ENCODE assay signal across 11 cellular contexts in the genomic region with DNA sequence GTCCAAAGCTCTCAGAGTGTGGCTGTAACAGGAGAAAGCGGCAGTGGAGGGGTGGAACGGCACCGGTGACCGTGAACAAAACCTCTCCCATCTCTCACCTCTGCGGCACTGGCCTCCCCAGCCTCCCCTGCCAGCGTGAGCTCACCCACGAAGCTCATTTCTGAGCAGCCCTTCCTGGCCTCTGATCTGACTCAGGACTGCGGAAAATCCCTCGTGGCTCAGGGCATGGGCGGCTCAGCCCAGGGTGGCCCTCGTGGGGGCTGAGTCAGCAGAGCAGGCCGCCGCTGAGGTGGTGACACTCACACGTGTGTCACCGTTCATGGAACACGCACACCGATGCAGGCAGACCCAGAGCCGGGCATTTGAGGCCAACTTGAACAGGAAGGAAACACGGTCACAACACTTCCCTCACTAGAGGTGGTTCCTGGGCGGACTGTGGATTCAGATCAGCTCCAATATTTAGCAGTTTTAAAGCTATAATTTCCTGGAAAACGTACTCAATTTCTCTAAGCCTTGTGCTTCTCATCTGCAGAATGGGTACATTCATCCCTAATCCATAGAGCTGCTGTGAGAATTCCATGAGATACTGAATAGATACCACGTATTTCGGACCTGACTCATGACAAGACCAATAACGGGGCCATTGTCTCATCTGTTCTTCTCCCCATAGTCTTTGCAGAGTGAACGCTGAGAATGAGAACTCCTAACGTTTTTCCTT.
DNase-seq lines count a peak whose midpoint lies in the region; ATAC-seq and TF ChIP-seq lines count a peak whose summit lies in the region.
"Had no signal": no experiment of that assay in that cellular context is flagged by ENCODE, and none has a peak within 500 bp of the region (broad histone marks: within the 10 kb centered on the region; RNA-seq: fewer than 3 reads in every experiment).

No MANE protein-coding gene starts in this region.

- ATAC-seq in HG03139 (IDR thresholded peaks at IDR 0.05; ENCODE audit: unreplicated experiment) = no peak
- ATAC-seq: right cardiac atrium had no signal

- H3K9me3 ChIP-seq in esophagus muscularis mucosa = no peaks in the 10 kb centered on the region

- POLR2A ChIA-PET in GM10248 (lab: Yijun Ruan, JAX) = no interaction called here

- H3K4me3 ChIP-seq in fibroblast of mammary gland (ENCODE audit: control insufficient read depth, low read depth, low read length) (no peak overlapping the region), esophagus muscularis mucosa (no peak overlapping the region)

- CTCF ChIA-PET in GM10248 (lab: Yijun Ruan, JAX) = interaction anchor here (0.7 to 3.6 kb wide), 3 partner anchors 11 to 53 kb away, joined by 3 to 12 read pairs (median 3); no protein-coding TSS in a partner anchor

- DNase-seq in activated T-cell treated with anti-CD3 and anti-CD28 coated beads for 24 hours (ENCODE audit: low read depth) (peak; percentile 2), RPMI7951 (ENCODE audit: low read depth) (peak; percentile 74), fibroblast of mammary gland (ENCODE audit: low read depth) (peak; percentile 65), GM10248 (ENCODE audit: extremely low spot score) (no peak), esophagus muscularis mucosa (ENCODE audit: extremely low spot score) (no peak)
- no peak for DNase-seq in activated T-cell treated with anti-CD3 and anti-CD28 coated beads, Interleukin-2, amount 50 U/mL, for 1 hour
- peak in 2 of 3 experiments; percentile 4 to 44 for DNase-seq in stimulated activated CD4-positive, alpha-beta T cell treated with anti-CD3 and anti-CD28 coated beads, TNF-alpha, amount 100 ng/mL, for 24 hours (ENCODE audit: low read depth in 3 of 3)
- DNase-seq: Kasumi-1, T-helper 1 cell had no signal

- H3K27ac ChIP-seq in esophagus muscularis mucosa (replicated peaks in 1 of 4) = no peak overlapping the region

- intact Hi-C loops in esophagus muscularis mucosa (cut with DNase I) = no loop called here

- H3K36me3 ChIP-seq in esophagus muscularis mucosa = no peaks in the 10 kb centered on the region

- peaks cover 0 to 38% (median 0%) of the 10 kb centered on the region in 4 donors for H3K27me3 ChIP-seq in esophagus muscularis mucosa

- no peak for TF ChIP-seq EP300 in esophagus muscularis mucosa (IDR thresholded peaks at IDR 0.05)

- TF ChIP-seq CTCF in fibroblast of mammary gland (conservative IDR thresholded peaks at IDR 0.05; ENCODE audit: control insufficient read depth, insufficient read depth, low read depth, low read length) = no peak
- TF ChIP-seq CTCF in GM10248 (IDR thresholded peaks at IDR 0.05; ENCODE audit: control extremely low read depth, extremely low read depth, low read depth, missing control alignments) = no peak
- TF ChIP-seq CTCF in esophagus muscularis mucosa (IDR thresholded peaks at IDR 0.05) = no peak

- 92% methylated on average over 13 of the region's 26 CpGs for WGBS in esophagus muscularis mucosa

- H3K4me1 ChIP-seq in esophagus muscularis mucosa = no peaks in the 10 kb centered on the region

- no peak for TF ChIP-seq POLR2A in esophagus muscularis mucosa (IDR thresholded peaks at IDR 0.05; ENCODE audit: low read depth)

Comparison
In these comparisons a context has a peak if more than half of its experiments do, and no peak if none do; other contexts are left out.
1. DNase-seq: peak in activated T-cell treated with anti-CD3 and anti-CD28 coated beads for 24 hours (single experiment), RPMI7951 (single experiment), fibroblast of mammary gland (single experiment) and stimulated activated CD4-positive, alpha-beta T cell treated with anti-CD3 and anti-CD28 coated beads, TNF-alpha, amount 100 ng/mL, for 24 hours (2 of 3); none in activated T-cell treated with anti-CD3 and anti-CD28 coated beads, Interleukin-2, amount 50 U/mL, for 1 hour (single experiment), GM10248 (single experiment) and esophagus muscularis mucosa (single experiment).